Comparison of ENCODE assay signal across 11 cellular contexts in genomic region chr1:9078035-9078948, GRCh38. TPM values are rescaled to one million over a fixed set of nuclear protein-coding genes. Genes with fewer than 3 reads are reported as not detected.
DNase-seq lines count a peak whose midpoint lies in the region; ATAC-seq and TF ChIP-seq lines count a peak whose summit lies in the region.
"Had no signal": no experiment of that assay in that cellular context is flagged by ENCODE, and none has a peak within 500 bp of the region (broad histone marks: within the 10 kb centered on the region; RNA-seq: fewer than 3 reads in every experiment).

No MANE protein-coding gene starts in this region.

- peak; percentile 52 for DNase-seq in activated naive CD4-positive, alpha-beta T cell treated with anti-CD3 and anti-CD28 coated beads, Interleukin-2, amount 10 ng/mL, durations not matched to agents 7 days and 5 days
- no peak for DNase-seq in activated naive CD4-positive, alpha-beta T cell treated with Interleukin-2 at 50 U/mL for 16 hours
- DNase-seq in MM.1S (peak; percentile 92), chondrocyte (ENCODE audit: low spot score) (peak; percentile 9), upper lobe of right lung (no peak), cerebellar cortex (ENCODE audit: low spot score) (no peak), Right ventricle myocardium superior (no peak), NCI-H526 treated with DMSO at 0.1 percent for 48 hours (lab: John Stamatoyannopoulos, UW) (no peak)

- H3K4me3 ChIP-seq in MM.1S (ENCODE audit: low read length) (no peak overlapping the region), upper lobe of right lung (no peak overlapping the region)

- peaks cover 27% of the 10 kb centered on the region for H3F3A ChIP-seq in MM.1S (ENCODE audit: insufficient read depth, low read length)

- no peaks in the 10 kb centered on the region for H3K9me2 ChIP-seq in MM.1S (replicated peaks; ENCODE audit: insufficient read depth, low read length)

- H3K4me1 Mint-ChIP-seq in activated naive CD4-positive, alpha-beta T cell treated with anti-CD3 and anti-CD28 coated beads, Interleukin-2, amount 10 ng/mL, durations not matched to agents 7 days and 5 days = peaks cover 72% of the 10 kb centered on the region
- H3K4me1 Mint-ChIP-seq in chondrocyte (ENCODE audit: low read depth) = peaks cover 25% of the 10 kb centered on the region

- H3K4me1 ChIP-seq in MM.1S (ENCODE audit: low read length) (peaks cover 47% of the 10 kb centered on the region), upper lobe of right lung (peaks cover 13% of the 10 kb centered on the region)

- H3K9me3 ChIP-seq in MM.1S (replicated peaks; ENCODE audit: insufficient read depth, low read length) (no peaks in the 10 kb centered on the region), upper lobe of right lung (no peaks in the 10 kb centered on the region)

- no peaks in the 10 kb centered on the region for H4K20me1 ChIP-seq in MM.1S (ENCODE audit: insufficient read depth, low read length)

- H3K4me3 Mint-ChIP-seq in activated naive CD4-positive, alpha-beta T cell treated with anti-CD3 and anti-CD28 coated beads, Interleukin-2, amount 10 ng/mL, durations not matched to agents 7 days and 5 days = peak overlapping the region; percentile 5
- H3K4me3 Mint-ChIP-seq in chondrocyte (ENCODE audit: unreplicated experiment) = no peak overlapping the region
- H3K4me3 Mint-ChIP-seq: CD4-positive, CD25-positive, alpha-beta regulatory T cell had no signal

- H3K36me3 Mint-ChIP-seq in activated naive CD4-positive, alpha-beta T cell treated with anti-CD3 and anti-CD28 coated beads, Interleukin-2, amount 10 ng/mL, durations not matched to agents 7 days and 5 days = peaks cover 3% of the 10 kb centered on the region
- H3K36me3 Mint-ChIP-seq in chondrocyte (ENCODE audit: low read depth) = no peaks in the 10 kb centered on the region
- H3K36me3 Mint-ChIP-seq: CD4-positive, CD25-positive, alpha-beta regulatory T cell had no signal

- H3K27ac Mint-ChIP-seq in activated naive CD4-positive, alpha-beta T cell treated with anti-CD3 and anti-CD28 coated beads, Interleukin-2, amount 10 ng/mL, durations not matched to agents 7 days and 5 days = no peak overlapping the region
- no peak overlapping the region for H3K27ac Mint-ChIP-seq in chondrocyte (ENCODE audit: unreplicated experiment)

- H2AFZ ChIP-seq in MM.1S (ENCODE audit: low read length) = no peak overlapping the region

- no peaks in the 10 kb centered on the region for H3K79me2 ChIP-seq in MM.1S (ENCODE audit: low read length)

- peaks cover 32% of the 10 kb centered on the region for H3K27me3 Mint-ChIP-seq in activated naive CD4-positive, alpha-beta T cell treated with anti-CD3 and anti-CD28 coated beads, Interleukin-2, amount 10 ng/mL, durations not matched to agents 7 days and 5 days
- H3K27me3 Mint-ChIP-seq in chondrocyte (ENCODE audit: low read depth) = peaks cover 14% of the 10 kb centered on the region

- no peak overlapping the region for H3K9ac ChIP-seq in MM.1S (ENCODE audit: low read length)

- CTCF ChIA-PET in activated naive CD4-positive, alpha-beta T cell treated with anti-CD3 and anti-CD28 coated beads, Interleukin-2, amount 10 ng/mL, durations not matched to agents 7 days and 5 days (lab: Charles Lee) = interaction anchor here (0.8 to 0.9 kb wide), 2 partner anchors 30 to 73 kb away, joined by 3 to 4 read pairs; no protein-coding TSS in a partner anchor

- ATAC-seq in upper lobe of right lung (peak; percentile 46), Right ventricle myocardium superior (ENCODE audit: poor library complexity) (no peak)

- H3K27ac ChIP-seq in MM.1S (ENCODE audit: low read length) (peak overlapping the region; percentile 34; the same call in 1 of the 2 replicates), upper lobe of right lung (no peak overlapping the region)

- H3K36me3 ChIP-seq in MM.1S (replicated peaks; ENCODE audit: insufficient read depth, low read length) (no peaks in the 10 kb centered on the region), upper lobe of right lung (no peaks in the 10 kb centered on the region)

- TF ChIP-seq CTCF in MM.1S (IDR thresholded peaks at IDR 0.05; ENCODE audit: low read length) = no peak
- TF ChIP-seq CTCF in chondrocyte (IDR thresholded peaks at IDR 0.05) = no peak
- no peak for TF ChIP-seq CTCF in upper lobe of right lung (IDR thresholded peaks at IDR 0.05)

- H3K4me2 ChIP-seq in MM.1S (ENCODE audit: low read depth, low read length) = peak overlapping the region; percentile 42; the same call in 1 of the 2 replicates

- H3K27me3 ChIP-seq in MM.1S (replicated peaks; ENCODE audit: insufficient read depth, low read length) (peaks cover 35% of the 10 kb centered on the region), upper lobe of right lung (no peaks in the 10 kb centered on the region)

- intact Hi-C loops in upper lobe of right lung (cut with DNase I) = no loop called here
- intact Hi-C loops in Right ventricle myocardium superior (cut with DNase I) = no loop called here

- H3K9me3 Mint-ChIP-seq in activated naive CD4-positive, alpha-beta T cell treated with anti-CD3 and anti-CD28 coated beads, Interleukin-2, amount 10 ng/mL, durations not matched to agents 7 days and 5 days = no peaks in the 10 kb centered on the region
- H3K9me3 Mint-ChIP-seq in chondrocyte (ENCODE audit: low read depth) = no peaks in the 10 kb centered on the region
- H3K9me3 Mint-ChIP-seq: CD4-positive, CD25-positive, alpha-beta regulatory T cell had no signal

RNA-seq across cellular contexts. Expression of gene SLC2A5, which starts 8.9 kb away (rescaled TPM):
- total RNA-seq in chondrocyte = 0.27 to 0.73 TPM (median 0.41 TPM) in 3 replicates
- 0.98 TPM for total RNA-seq in upper lobe of right lung
- 2.1 TPM for total RNA-seq in Right ventricle myocardium superior
- total RNA-seq: pulmonary artery endothelial cell; T-helper 1 cell treated with Interleukin-12 subunit alpha and Interleukin-12 subunit beta and Interleukin-4 antibody, amounts not matched to agents 30 ng/mL and 1 ng/mL, for 36 hours had no signal

RNA-seq across cellular contexts. Expression of gene GPR157, which starts 50.6 kb away (rescaled TPM):
- total RNA-seq in chondrocyte = 1.9 to 8.2 TPM (median 6.9 TPM) in 3 replicates
- total RNA-seq in upper lobe of right lung = 19.0 TPM
- total RNA-seq in Right ventricle myocardium superior = 49.4 TPM

RNA-seq across cellular contexts. Expression of gene SLC2A7, which starts 52.1 kb away (rescaled TPM):
- total RNA-seq in chondrocyte (not detected in 3 replicates), upper lobe of right lung (not detected), Right ventricle myocardium superior (not detected)
- total RNA-seq: CD4-positive, CD25-positive, alpha-beta regulatory T cell; pulmonary artery endothelial cell; T-helper 1 cell treated with Interleukin-12 subunit alpha and Interleukin-12 subunit beta and Interleukin-4 antibody, amounts not matched to agents 30 ng/mL and 1 ng/mL, for 36 hours had no signal

Comparison
In these comparisons a context has a peak if more than half of its experiments do, and no peak if none do; other contexts are left out.
1. DNase-seq: peak in activated naive CD4-positive, alpha-beta T cell treated with anti-CD3 and anti-CD28 coated beads, Interleukin-2, amount 10 ng/mL, durations not matched to agents 7 days and 5 days (single experiment), MM.1S (single experiment) and chondrocyte (single experiment); none in activated naive CD4-positive, alpha-beta T cell treated with Interleukin-2 at 50 U/mL for 16 hours (single experiment), upper lobe of right lung (single experiment), cerebellar cortex (single experiment), Right ventricle myocardium superior (single experiment) and NCI-H526 treated with DMSO at 0.1 percent for 48 hours (single experiment).